ENCODE assay signal across 18 cellular contexts in the genomic region with DNA sequence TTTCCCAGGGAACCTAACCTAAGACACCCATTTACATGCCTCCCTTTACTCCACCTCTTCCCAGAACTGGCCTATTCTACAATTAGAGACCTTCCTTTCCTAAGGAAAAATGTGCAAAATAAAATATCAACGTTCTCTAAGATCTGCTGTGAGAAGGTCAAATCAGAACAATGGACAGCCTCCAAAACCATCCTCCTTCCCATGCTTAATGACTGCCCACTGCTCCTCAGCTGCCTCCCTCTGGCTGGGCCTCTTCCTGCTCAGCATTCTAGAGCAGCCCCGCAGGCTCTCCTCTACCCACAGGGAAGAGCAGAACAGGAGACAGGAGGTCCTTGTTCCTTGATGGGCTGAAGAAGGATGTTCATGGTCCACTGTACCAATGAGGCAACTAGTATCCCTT.
DNase-seq lines count a peak whose midpoint lies in the region; ATAC-seq and TF ChIP-seq lines count a peak whose summit lies in the region.
"Had no signal": no experiment of that assay in that cellular context is flagged by ENCODE, and none has a peak within 500 bp of the region (broad histone marks: within the 10 kb centered on the region; RNA-seq: fewer than 3 reads in every experiment).

No MANE protein-coding gene starts in this region.

- CTCF ChIA-PET in WTC11 (lab: Charles Lee): no interaction called here

- H3K27me3 ChIP-seq in GM23338 (ENCODE audit: insufficient read depth): no peaks in the 10 kb centered on the region
- H3K27me3 ChIP-seq: BLaER1 treated with 17β-estradiol and CSF1 and Interleukin-3, amounts not matched to agents 10 nM and 100 nM had no signal

- no peak overlapping the region for H3K4me2 ChIP-seq in GM23338
- H3K4me2 ChIP-seq: BLaER1 treated with 17β-estradiol and CSF1 and Interleukin-3, amounts not matched to agents 10 nM and 100 nM had no signal

- no peak for TF ChIP-seq RAD21 in Ishikawa (IDR thresholded peaks at IDR 0.05; ENCODE audit: low read depth)

- H3K36me3 ChIP-seq in GM23338 (ENCODE audit: insufficient read depth): no peaks in the 10 kb centered on the region
- H3K36me3 ChIP-seq: BLaER1 treated with 17β-estradiol and CSF1 and Interleukin-3, amounts not matched to agents 10 nM and 100 nM had no signal

- POLR2A ChIA-PET in WTC11 (lab: Charles Lee): no interaction called here

- H3K4me1 Mint-ChIP-seq in GM23338 (no peaks in the 10 kb centered on the region), neural crest cell (no peaks in the 10 kb centered on the region), WTC11 (no peaks in the 10 kb centered on the region)
- H3K4me1 Mint-ChIP-seq: B cell had no signal

- H3K27me3 Mint-ChIP-seq in GM23338 (ENCODE audit: insufficient read depth, low read depth, poor library complexity) (peaks cover 1% of the 10 kb centered on the region), neural crest cell (ENCODE audit: low read depth) (peaks cover 4% of the 10 kb centered on the region), WTC11 (ENCODE audit: low read depth) (no peaks in the 10 kb centered on the region)

- no peaks in the 10 kb centered on the region for H3K4me1 ChIP-seq in GM23338 (ENCODE audit: insufficient read depth)
- H3K4me1 ChIP-seq: BLaER1 treated with 17β-estradiol and CSF1 and Interleukin-3, amounts not matched to agents 10 nM and 100 nM; Caco-2 had no signal

- no peak overlapping the region for H3K4me3 ChIP-seq in GM23338
- H3K4me3 ChIP-seq: A549; BLaER1 treated with 17β-estradiol and CSF1 and Interleukin-3, amounts not matched to agents 10 nM and 100 nM; GM12878 had no signal

- ATAC-seq in GM23338 (no peak), WTC11 (no peak)
- ATAC-seq: CD8-positive, alpha-beta T cell; GM12878 had no signal

- no peaks in the 10 kb centered on the region for H3K9me2 ChIP-seq in GM23338 (ENCODE audit: insufficient read depth)

- no peaks in the 10 kb centered on the region for H4K20me1 ChIP-seq in GM23338 (replicated peaks; ENCODE audit: insufficient read depth)
- H4K20me1 ChIP-seq: BLaER1 treated with 17β-estradiol and CSF1 and Interleukin-3, amounts not matched to agents 10 nM and 100 nM had no signal

- TF ChIP-seq CTCF in GM23338 (conservative IDR thresholded peaks at IDR 0.05; ENCODE audit: low read depth in 2 of 2) (no peak), neural crest cell (conservative IDR thresholded peaks at IDR 0.05) (no peak), WTC11 (IDR thresholded peaks at IDR 0.05) (no peak)

- no peaks in the 10 kb centered on the region for H3K36me3 Mint-ChIP-seq in GM23338 (ENCODE audit: low read depth)
- H3K36me3 Mint-ChIP-seq in neural crest cell (ENCODE audit: low read depth): no peaks in the 10 kb centered on the region
- no peaks in the 10 kb centered on the region for H3K36me3 Mint-ChIP-seq in WTC11
- H3K36me3 Mint-ChIP-seq: CD8-positive, alpha-beta T cell had no signal

- DNase-seq in GM23338 (ENCODE audit: low spot score) (no peak), neural crest cell (ENCODE audit: low read depth, low spot score) (no peak), WTC11 (ENCODE audit: low spot score) (no peak), NCI-H774 (lab: John Stamatoyannopoulos, UW) (no peak), GM03348 (ENCODE audit: low spot score) (no peak)
- DNase-seq: AML-193; Caco-2; Calu3; CD4-positive, alpha-beta T cell; CD8-positive, alpha-beta T cell; DMS79 treated with DMSO at 0.1 percent for 48 hours; GF-D8 had no signal

- no peaks in the 10 kb centered on the region for H3K9me3 Mint-ChIP-seq in GM23338
- peaks cover 2% of the 10 kb centered on the region for H3K9me3 Mint-ChIP-seq in neural crest cell
- 0 out of 2 replicates have a peak, but pooled peaks cover 3% of the 10 kb centered on the region for H3K9me3 Mint-ChIP-seq in WTC11
- H3K9me3 Mint-ChIP-seq: CD4-positive, alpha-beta T cell had no signal

- H3K79me2 ChIP-seq in GM23338 (replicated peaks; ENCODE audit: insufficient read depth): no peaks in the 10 kb centered on the region

- no peak overlapping the region for H3K27ac ChIP-seq in GM23338 (ENCODE audit: low read depth)
- H3K27ac ChIP-seq: A549; BLaER1 treated with 17β-estradiol and CSF1 and Interleukin-3, amounts not matched to agents 10 nM and 100 nM; C4-2B had no signal

- H3K4me3 Mint-ChIP-seq in GM23338: no peak overlapping the region
- no peak overlapping the region for H3K4me3 Mint-ChIP-seq in neural crest cell
- no peak overlapping the region for H3K4me3 Mint-ChIP-seq in WTC11
- H3K4me3 Mint-ChIP-seq: B cell; CD4-positive, alpha-beta T cell; CD8-positive, alpha-beta T cell had no signal

- H3K27ac Mint-ChIP-seq in GM23338: no peak overlapping the region
- H3K27ac Mint-ChIP-seq in neural crest cell (ENCODE audit: unreplicated experiment): peak overlapping the region; percentile 6
- no peak overlapping the region for H3K27ac Mint-ChIP-seq in WTC11
- H3K27ac Mint-ChIP-seq: B cell; CD4-positive, alpha-beta T cell; CD8-positive, alpha-beta T cell had no signal

- no peak overlapping the region for H2AFZ ChIP-seq in GM23338

- no peak for TF ChIP-seq EP300 in Ishikawa (IDR thresholded peaks at IDR 0.05; ENCODE audit: borderline replicate concordance)

- no peaks in the 10 kb centered on the region for H3F3A ChIP-seq in GM23338 (replicated peaks; ENCODE audit: low read depth)

TF ChIP-seq in Ishikawa, 13 proteins besides CTCF, POLR2A, EP300 and RAD21:
- TF ChIP-seq, protein P1, sequence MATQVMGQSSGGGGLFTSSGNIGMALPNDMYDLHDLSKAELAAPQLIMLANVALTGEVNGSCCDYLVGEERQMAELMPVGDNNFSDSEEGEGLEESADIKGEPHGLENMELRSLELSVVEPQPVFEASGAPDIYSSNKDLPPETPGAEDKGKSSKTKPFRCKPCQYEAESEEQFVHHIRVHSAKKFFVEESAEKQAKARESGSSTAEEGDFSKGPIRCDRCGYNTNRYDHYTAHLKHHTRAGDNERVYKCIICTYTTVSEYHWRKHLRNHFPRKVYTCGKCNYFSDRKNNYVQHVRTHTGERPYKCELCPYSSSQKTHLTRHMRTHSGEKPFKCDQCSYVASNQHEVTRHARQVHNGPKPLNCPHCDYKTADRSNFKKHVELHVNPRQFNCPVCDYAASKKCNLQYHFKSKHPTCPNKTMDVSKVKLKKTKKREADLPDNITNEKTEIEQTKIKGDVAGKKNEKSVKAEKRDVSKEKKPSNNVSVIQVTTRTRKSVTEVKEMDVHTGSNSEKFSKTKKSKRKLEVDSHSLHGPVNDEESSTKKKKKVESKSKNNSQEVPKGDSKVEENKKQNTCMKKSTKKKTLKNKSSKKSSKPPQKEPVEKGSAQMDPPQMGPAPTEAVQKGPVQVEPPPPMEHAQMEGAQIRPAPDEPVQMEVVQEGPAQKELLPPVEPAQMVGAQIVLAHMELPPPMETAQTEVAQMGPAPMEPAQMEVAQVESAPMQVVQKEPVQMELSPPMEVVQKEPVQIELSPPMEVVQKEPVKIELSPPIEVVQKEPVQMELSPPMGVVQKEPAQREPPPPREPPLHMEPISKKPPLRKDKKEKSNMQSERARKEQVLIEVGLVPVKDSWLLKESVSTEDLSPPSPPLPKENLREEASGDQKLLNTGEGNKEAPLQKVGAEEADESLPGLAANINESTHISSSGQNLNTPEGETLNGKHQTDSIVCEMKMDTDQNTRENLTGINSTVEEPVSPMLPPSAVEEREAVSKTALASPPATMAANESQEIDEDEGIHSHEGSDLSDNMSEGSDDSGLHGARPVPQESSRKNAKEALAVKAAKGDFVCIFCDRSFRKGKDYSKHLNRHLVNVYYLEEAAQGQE (IDR thresholded peaks at IDR 0.05; ENCODE audit: low read depth): peak; percentile 47; the same call in 1 of the 2 replicates
- TF ChIP-seq, protein P2, sequence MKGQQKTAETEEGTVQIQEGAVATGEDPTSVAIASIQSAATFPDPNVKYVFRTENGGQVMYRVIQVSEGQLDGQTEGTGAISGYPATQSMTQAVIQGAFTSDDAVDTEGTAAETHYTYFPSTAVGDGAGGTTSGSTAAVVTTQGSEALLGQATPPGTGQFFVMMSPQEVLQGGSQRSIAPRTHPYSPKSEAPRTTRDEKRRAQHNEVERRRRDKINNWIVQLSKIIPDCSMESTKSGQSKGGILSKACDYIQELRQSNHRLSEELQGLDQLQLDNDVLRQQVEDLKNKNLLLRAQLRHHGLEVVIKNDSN (IDR thresholded peaks at IDR 0.05): no peak

TF ChIP-seq in WTC11, 78 proteins besides CTCF, POLR2A, EP300 and RAD21 (continues in another document):
- TF ChIP-seq CBFB (CRISPR knock-in tag; IDR thresholded peaks at IDR 0.05; ENCODE audit: low read depth) (no peak), ATF2 (CRISPR knock-in tag; IDR thresholded peaks at IDR 0.05; ENCODE audit: borderline replicate concordance, low read depth) (no peak), PRRX2 (CRISPR knock-in tag; IDR thresholded peaks at IDR 0.05) (no peak), HMGXB4 (CRISPR knock-in tag; IDR thresholded peaks at IDR 0.05) (no peak)
